ENCODE assay signal across 12 cellular contexts in the genomic region with DNA sequence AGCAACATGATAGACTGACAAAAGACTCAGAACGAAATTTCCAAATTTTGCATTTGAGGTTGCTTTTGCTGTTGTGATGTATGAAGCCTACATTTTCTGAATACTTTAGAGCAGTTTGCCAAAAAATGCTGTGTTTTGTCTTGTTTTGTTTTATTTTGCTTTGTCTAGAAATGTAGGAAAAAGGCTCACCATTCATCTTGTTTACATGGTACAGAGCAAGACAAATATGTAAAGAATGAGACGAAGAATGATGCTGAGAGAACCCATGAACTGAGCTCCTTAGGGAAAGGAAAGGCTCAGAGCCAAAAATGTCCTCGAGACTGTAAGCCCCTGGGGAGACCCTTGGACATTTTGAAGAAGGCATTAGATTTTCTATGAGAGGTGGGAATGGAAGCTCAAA. TPM values are rescaled to one million over a fixed set of nuclear protein-coding genes. Genes with fewer than 3 reads are reported as not detected.
"Had no signal": no experiment of that assay in that cellular context is flagged by ENCODE, and none has a peak within 500 bp of the region (broad histone marks: within the 10 kb centered on the region; RNA-seq: fewer than 3 reads in every experiment).

No MANE protein-coding gene starts in this region.

- H3K4me3 ChIP-seq: esophagus muscularis mucosa, gastrocnemius medialis, heart right ventricle, left ventricle myocardium inferior, ovary had no signal

- H3K4me1 ChIP-seq: left ventricle myocardium inferior had no signal

- H3K9me3 ChIP-seq: esophagus muscularis mucosa, gastrocnemius medialis, heart right ventricle, left ventricle myocardium inferior, ovary had no signal

- ATAC-seq: gastrocnemius medialis, heart right ventricle had no signal

- H3K27me3 ChIP-seq: esophagus muscularis mucosa, gastrocnemius medialis, heart right ventricle, ovary had no signal

- DNase-seq: activated CD4-positive, alpha-beta memory T cell treated with anti-CD3 and anti-CD28 coated beads, Interleukin-2, amount 10 ng/mL, durations not matched to agents 7 days and 5 days; activated naive CD8-positive, alpha-beta T cell treated with anti-CD3 and anti-CD28 coated beads, Interleukin-2, amount 10 ng/mL, durations not matched to agents 7 days and 5 days; central memory CD4-positive, alpha-beta T cell; dermis blood vessel endothelial cell; gastrocnemius medialis; heart right ventricle; left ventricle myocardium inferior; ovary; stimulated activated CD4-positive, alpha-beta T cell treated with anti-CD3 and anti-CD28 coated beads, Interleukin-4, amount 100 ng/mL, for 1 hour; stimulated activated CD8-positive, alpha-beta memory T cell treated with anti-CD3 and anti-CD28 coated beads, Interleukin-4, amount 100 ng/mL, for 48 hours; SW 1271 had no signal

- H3K36me3 ChIP-seq: esophagus muscularis mucosa, gastrocnemius medialis, heart right ventricle, left ventricle myocardium inferior, ovary had no signal

- H3K27ac ChIP-seq: esophagus muscularis mucosa, gastrocnemius medialis, heart right ventricle, left ventricle myocardium inferior, ovary had no signal

RNA-seq across cellular contexts. Expression of a gene that starts 55.4 kb away (rescaled TPM):
- total RNA-seq: activated naive CD8-positive, alpha-beta T cell treated with anti-CD3 and anti-CD28 coated beads, Interleukin-2, amount 10 ng/mL, durations not matched to agents 7 days and 5 days had no signal
